In the genomic region with DNA sequence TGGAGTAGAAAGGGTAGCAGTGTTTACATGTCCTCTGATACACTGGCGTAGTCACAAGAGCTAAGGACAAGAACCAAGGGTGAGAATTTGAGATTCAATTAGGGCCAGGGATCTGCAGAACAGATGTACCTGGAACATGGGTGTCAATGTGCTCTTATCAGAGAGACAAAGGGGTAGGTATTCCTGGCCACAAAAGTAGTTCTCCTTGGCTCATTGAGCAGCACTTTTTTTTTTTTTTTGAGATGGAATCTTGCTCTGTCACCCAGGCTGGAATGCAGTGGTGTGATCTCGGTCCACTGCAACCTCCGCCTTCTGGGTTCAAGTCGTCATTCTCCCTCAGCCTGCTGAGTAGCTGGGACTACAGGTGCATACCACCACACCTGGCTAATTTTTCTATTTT, we compare ENCODE assay signal across 9 cellular contexts. TPM values are rescaled to one million over a fixed set of nuclear protein-coding genes. Genes with fewer than 3 reads are reported as not detected.
DNase-seq lines count a peak whose midpoint lies in the region; FAIRE-seq and TF ChIP-seq lines count a peak whose summit lies in the region.
"Not testable (repeated sequence)": the region's sequence is repeated elsewhere in the genome, so short reads cannot be mapped to it uniquely, and the experiment has no call there.
"Had no signal": no experiment of that assay in that cellular context is flagged by ENCODE, and none has a peak within 500 bp of the region (broad histone marks: within the 10 kb centered on the region; RNA-seq: fewer than 3 reads in every experiment).

No MANE protein-coding gene starts in this region.

- H3K27me3 ChIP-seq in HUES64 (ENCODE audit: insufficient read depth, low read length); astrocyte (ENCODE audit: insufficient read depth, low read length); hepatocyte: not testable (repeated sequence)

- H3K4me1 ChIP-seq in ES-I3 (ENCODE audit: insufficient read depth, low read length) (peaks cover 22% of the 10 kb centered on the region), HUES64 (ENCODE audit: insufficient read depth, low read length) (peaks cover 29% of the 10 kb centered on the region), astrocyte (ENCODE audit: insufficient read depth, low read length) (peaks cover 12% of the 10 kb centered on the region), hepatocyte (ENCODE audit: insufficient read depth) (peaks cover 11% of the 10 kb centered on the region)
- not testable (repeated sequence) for H3K4me1 ChIP-seq in mesodermal cell (ENCODE audit: control insufficient read depth, insufficient read depth, low read length, poor library complexity, severe bottlenecking)

- not testable (repeated sequence) for H3K79me2 ChIP-seq in astrocyte (ENCODE audit: insufficient read depth, low read length); hepatocyte

- not testable (repeated sequence) for H3K36me3 Mint-ChIP-seq in astrocyte (ENCODE audit: low read depth, unreplicated experiment)

- not testable (repeated sequence) for H3K9me3 Mint-ChIP-seq in astrocyte (ENCODE audit: unreplicated experiment)

- H3K4me3 ChIP-seq in HUES64 (ENCODE audit: low read length), result peak overlapping the region; percentile 18; the same call in 1 of the 2 replicates
- not testable (repeated sequence) for H3K4me3 ChIP-seq in astrocyte (ENCODE audit: insufficient read depth, low read depth, low read length); hepatocyte; mesodermal cell (ENCODE audit: extremely low read depth, insufficient read depth, low read length, poor library complexity, severe bottlenecking)

- H3K4me2 ChIP-seq in astrocyte (ENCODE audit: low read length), result not testable (repeated sequence)
- peak overlapping the region; percentile 5 for H3K4me2 ChIP-seq in hepatocyte

- WGBS in HUES64, result 19% methylated on average over 4 of the region's 4 CpGs
- 53% methylated on average over 4 of the region's 4 CpGs for WGBS in hepatocyte (ENCODE audit: low lambda C conversion rate, missing lambda C conversion rate)
- WGBS in mesodermal cell (ENCODE audit: insufficient coverage in 2 of 2), 2 experiments, result 46 to 50% methylated on average over 1 to 4 of the region's 4 CpGs

- not testable (repeated sequence) for H3K36me3 ChIP-seq in ES-I3 (ENCODE audit: insufficient read depth, low read length); HUES64 (ENCODE audit: insufficient read depth, low read length); astrocyte (ENCODE audit: insufficient read depth, low read length); hepatocyte (replicated peaks; ENCODE audit: insufficient read depth, low read depth); mesodermal cell (ENCODE audit: control insufficient read depth, insufficient read depth, low read length)

- not testable (repeated sequence) for H3K9me2 ChIP-seq in hepatocyte (replicated peaks; ENCODE audit: insufficient read depth)

- FAIRE-seq in astrocyte (lab: Jason Lieb, UNC), result not testable (repeated sequence)

- H2AFZ ChIP-seq in astrocyte (ENCODE audit: low read depth, low read length); hepatocyte: not testable (repeated sequence)

- H3K27ac ChIP-seq in HUES64 (ENCODE audit: low read depth, low read length), result peak overlapping the region; percentile 95
- H3K27ac ChIP-seq in astrocyte (ENCODE audit: low read depth, low read length), result not testable (repeated sequence)
- H3K27ac ChIP-seq in hepatocyte, result peak overlapping the region; percentile 73
- peak overlapping the region; percentile 41 for H3K27ac ChIP-seq in mesodermal cell (ENCODE audit: low read depth, low read length, severe bottlenecking)

- not testable (repeated sequence) for H3K4me1 Mint-ChIP-seq in astrocyte (ENCODE audit: low read depth, unreplicated experiment)

- H3K27ac Mint-ChIP-seq in astrocyte (ENCODE audit: unreplicated experiment), result peak overlapping the region; percentile 89

- peak overlapping the region; percentile 47 for H3K4me3 Mint-ChIP-seq in astrocyte (ENCODE audit: unreplicated experiment)

- H3K9ac ChIP-seq in ES-I3 (ENCODE audit: low read depth, low read length) (peak overlapping the region; percentile 47), HUES64 (ENCODE audit: low read depth, low read length) (peak overlapping the region; percentile 81)
- H3K9ac ChIP-seq in astrocyte (ENCODE audit: low read length), result not testable (repeated sequence)

- DNase-seq in ACHN (peak; percentile 24), islet precursor cell (peak; percentile 88), renal cortical epithelial cell (ENCODE audit: low read depth) (peak; percentile 49)
- not testable (repeated sequence) for DNase-seq in astrocyte (ENCODE audit: low read depth); hepatocyte (ENCODE audit: low spot score)

- H4K20me1 ChIP-seq in astrocyte (ENCODE audit: insufficient read depth, low read length); hepatocyte (ENCODE audit: insufficient read depth, poor library complexity, severe bottlenecking): not testable (repeated sequence)

- TF ChIP-seq CTCF in astrocyte (IDR thresholded peaks at IDR 0.05; ENCODE audit: insufficient read depth, low read depth, low read length); hepatocyte (IDR thresholded peaks at IDR 0.05; ENCODE audit: poor library complexity): not testable (repeated sequence)

- not testable (repeated sequence) for H3K9me3 ChIP-seq in ES-I3 (ENCODE audit: control insufficient read depth, insufficient read depth, low read length); HUES64 (ENCODE audit: insufficient read depth, low read depth, low read length); astrocyte (ENCODE audit: insufficient read depth, low read depth, low read length); hepatocyte (ENCODE audit: low read depth); mesodermal cell (ENCODE audit: control insufficient read depth, low read length)

- in situ Hi-C loops in ACHN (cut with HindIII; ENCODE audit: low pct_ligation_motif_present, low pct_unique_long_range_greater_than_20kb, low sequenced_read_pairs), result not testable (repeated sequence)

- H3K27me3 Mint-ChIP-seq in astrocyte (ENCODE audit: low read depth, unreplicated experiment), result not testable (repeated sequence)

RNA-seq across cellular contexts. Expression of a gene that starts 29.7 kb away (rescaled TPM):
- 433 TPM for polyA plus RNA-seq in HUES64 (2013, experiment 1 of 2)
- 526 TPM for polyA plus RNA-seq in HUES64 (2013, experiment 2 of 2)
- total RNA-seq in astrocyte (178 and 389 TPM in 2 replicates), hepatocyte (76.3 and 98.2 TPM in 2 replicates), renal cortical epithelial cell (5.6 and 8.7 TPM in 2 replicates)
- 65.3 and 111 TPM in 2 replicates for polyA plus RNA-seq in hepatocyte
- polyA plus RNA-seq in mesodermal cell (2013, experiment 1 of 2), result 517 TPM
- polyA plus RNA-seq in mesodermal cell (2013, experiment 2 of 2), result 441 TPM

RNA-seq across cellular contexts. Expression of a gene that starts 33.6 kb away (rescaled TPM):
- 0.25 TPM for polyA plus RNA-seq in HUES64 (2013, experiment 1 of 2)
- 0.44 TPM for polyA plus RNA-seq in HUES64 (2013, experiment 2 of 2)
- total RNA-seq in astrocyte (2.3 and 2.8 TPM in 2 replicates), hepatocyte (6.1 TPM in 2 replicates), renal cortical epithelial cell (2.3 TPM in 1 of 2 replicates, not detected in the other)
- 6.6 and 10.3 TPM in 2 replicates for polyA plus RNA-seq in hepatocyte
- polyA plus RNA-seq in mesodermal cell (2013, experiment 1 of 2), result not detected
- polyA plus RNA-seq in mesodermal cell (2013, experiment 2 of 2), result 0.20 TPM
- polyA plus RNA-seq: CD8-positive, alpha-beta memory T cell had no signal
